32 cellular contexts compared by ENCODE assay signal in the genomic region with DNA sequence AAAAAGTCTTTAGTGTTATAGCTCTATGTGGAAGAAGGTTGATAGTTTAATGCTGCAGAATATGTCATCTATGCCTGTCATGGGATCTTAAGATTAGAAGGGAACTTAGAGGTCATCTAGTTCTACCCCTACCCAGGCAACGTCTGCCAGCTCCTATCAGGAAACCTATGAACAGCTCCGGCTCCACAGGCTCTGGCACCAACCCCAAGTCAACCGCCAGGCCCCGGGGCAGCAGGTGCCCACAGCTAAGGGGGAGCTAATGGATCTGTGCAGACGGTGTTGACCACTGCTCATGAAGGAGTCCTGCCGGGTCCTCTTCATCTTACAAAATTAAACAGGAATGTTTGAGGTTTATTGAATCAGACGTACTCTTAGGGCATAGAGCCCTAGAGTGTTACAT.
"Had no signal": no experiment of that assay in that cellular context is flagged by ENCODE, and none has a peak within 500 bp of the region (broad histone marks: within the 10 kb centered on the region; RNA-seq: fewer than 3 reads in every experiment).

No MANE protein-coding gene starts in this region.

- H3K4me3 ChIP-seq: ascending aorta, breast epithelium, cardiac muscle cell, coronary artery, esophagus squamous epithelium, gastroesophageal sphincter had no signal

- ATAC-seq: activated CD4-positive, CD25-positive, alpha-beta regulatory T cell treated with anti-CD3 and anti-CD28 coated beads, Interleukin-2, amount 50 U/mL, for 24 hours; activated naive CD4-positive, alpha-beta T cell treated with anti-CD3 and anti-CD28 coated beads, Interleukin-2, amount 50 U/mL, for 72 hours; activated T-cell treated with anti-CD3 and anti-CD28 coated beads, Interleukin-2, amount 50 U/mL, for 72 hours; effector memory CD8-positive, alpha-beta T cell; gastroesophageal sphincter; T-helper 17 cell had no signal

- H3K4me3 Mint-ChIP-seq: activated B cell treated with CpG ODN at 0.5 μM for 24 hours; activated CD4-positive, alpha-beta memory T cell treated with anti-CD3 and anti-CD28 coated beads, Interleukin-2, amount 10 ng/mL, durations not matched to agents 7 days and 5 days; activated naive CD4-positive, alpha-beta T cell treated with anti-CD3 and anti-CD28 coated beads, Interleukin-2, amount 10 ng/mL, durations not matched to agents 7 days and 5 days; activated naive CD8-positive, alpha-beta T cell treated with anti-CD3 and anti-CD28 coated beads, Interleukin-2, amount 10 ng/mL, durations not matched to agents 7 days and 5 days; activated T-cell treated with anti-CD3 and anti-CD28 coated beads, Interleukin-2, amount 50 U/mL, for 24 hours; activated T-cell treated with anti-CD3 and anti-CD28 coated beads, Interleukin-2, amount 50 U/mL, for 72 hours; brain; central memory CD8-positive, alpha-beta T cell; dendritic cell treated with granulocyte-macrophage colony-stimulating factor and Interleukin-4, amounts not matched to agents 40 ng/mL and 50 ng/mL, for 4 days; effector memory CD8-positive, alpha-beta T cell; T-helper 17 cell; T-helper 2 cell treated with Interferon-gamma antibody and Interleukin-4, amounts not matched to agents 5 μg/mL and 100 μg/mL, for 36 hours had no signal

- H3K4me1 ChIP-seq: ascending aorta, breast epithelium, esophagus squamous epithelium, gastroesophageal sphincter had no signal

- H3K27me3 ChIP-seq: ascending aorta, breast epithelium, cardiac muscle cell, esophagus squamous epithelium, gastroesophageal sphincter had no signal

- DNase-seq: activated B cell treated with CpG ODN at 0.5 μM for 24 hours; activated CD4-positive, alpha-beta memory T cell treated with anti-CD3 and anti-CD28 coated beads, Interleukin-2, amount 10 ng/mL, durations not matched to agents 7 days and 5 days; activated CD4-positive, alpha-beta T cell treated with anti-CD3 and anti-CD28 coated beads for 48 hours; activated CD4-positive, alpha-beta T cell treated with anti-CD3 and anti-CD28 coated beads, Interleukin-2, amount 50 U/mL, for 4 hours; activated CD8-positive, alpha-beta memory T cell treated with anti-CD3 and anti-CD28 coated beads, Interleukin-2, amount 50 U/mL, for 48 hours; activated gamma-delta T cell; activated naive CD4-positive, alpha-beta T cell; activated naive CD4-positive, alpha-beta T cell treated with anti-CD3 and anti-CD28 coated beads, Interleukin-2, amount 10 ng/mL, durations not matched to agents 7 days and 5 days; activated naive CD8-positive, alpha-beta T cell treated with anti-CD3 and anti-CD28 coated beads, Interleukin-2, amount 10 ng/mL, durations not matched to agents 7 days and 5 days; activated T-cell treated with anti-CD3 and anti-CD28 coated beads for 4 hours; activated T-cell treated with anti-CD3 and anti-CD28 coated beads, Interleukin-2, amount 50 U/mL, for 24 hours; activated T-cell treated with anti-CD3 and anti-CD28 coated beads, Interleukin-2, amount 50 U/mL, for 72 hours; effector CD4-positive, alpha-beta T cell; effector memory CD8-positive, alpha-beta T cell; erythroblast; esophagus squamous epithelium; foreskin melanocyte; T-helper 1 cell; T-helper 17 cell; T1000; WERI-Rb-1 had no signal

- H3K9me3 ChIP-seq: ascending aorta, breast epithelium, esophagus squamous epithelium, gastroesophageal sphincter had no signal

- H3K27ac Mint-ChIP-seq: activated B cell treated with CpG ODN at 0.5 μM for 24 hours; activated CD4-positive, alpha-beta memory T cell treated with anti-CD3 and anti-CD28 coated beads, Interleukin-2, amount 10 ng/mL, durations not matched to agents 7 days and 5 days; activated naive CD4-positive, alpha-beta T cell treated with anti-CD3 and anti-CD28 coated beads, Interleukin-2, amount 10 ng/mL, durations not matched to agents 7 days and 5 days; activated naive CD4-positive, alpha-beta T cell treated with anti-CD3 and anti-CD28 coated beads, Interleukin-2, amount 50 U/mL, for 72 hours; activated naive CD8-positive, alpha-beta T cell treated with anti-CD3 and anti-CD28 coated beads, Interleukin-2, amount 10 ng/mL, durations not matched to agents 7 days and 5 days; activated T-cell treated with anti-CD3 and anti-CD28 coated beads, Interleukin-2, amount 50 U/mL, for 24 hours; activated T-cell treated with anti-CD3 and anti-CD28 coated beads, Interleukin-2, amount 50 U/mL, for 72 hours; brain; dendritic cell treated with granulocyte-macrophage colony-stimulating factor and Interleukin-4, amounts not matched to agents 40 ng/mL and 50 ng/mL, for 4 days; effector memory CD8-positive, alpha-beta T cell; T-helper 17 cell; T-helper 2 cell treated with Interferon-gamma antibody and Interleukin-4, amounts not matched to agents 5 μg/mL and 100 μg/mL, for 36 hours had no signal

- H3K36me3 ChIP-seq: ascending aorta, breast epithelium, cardiac muscle cell, esophagus squamous epithelium, gastroesophageal sphincter, WERI-Rb-1 had no signal

- H3K27me3 Mint-ChIP-seq: activated B cell treated with CpG ODN at 0.5 μM for 24 hours; activated CD4-positive, alpha-beta memory T cell treated with anti-CD3 and anti-CD28 coated beads, Interleukin-2, amount 10 ng/mL, durations not matched to agents 7 days and 5 days; activated naive CD4-positive, alpha-beta T cell treated with anti-CD3 and anti-CD28 coated beads, Interleukin-2, amount 10 ng/mL, durations not matched to agents 7 days and 5 days; activated T-cell treated with anti-CD3 and anti-CD28 coated beads, Interleukin-2, amount 50 U/mL, for 24 hours; brain; central memory CD8-positive, alpha-beta T cell; dendritic cell treated with granulocyte-macrophage colony-stimulating factor and Interleukin-4, amounts not matched to agents 40 ng/mL and 50 ng/mL, for 4 days; effector memory CD8-positive, alpha-beta T cell; T-helper 17 cell had no signal

- H3K9me3 Mint-ChIP-seq: activated B cell treated with CpG ODN at 0.5 μM for 24 hours; activated CD4-positive, alpha-beta memory T cell treated with anti-CD3 and anti-CD28 coated beads, Interleukin-2, amount 10 ng/mL, durations not matched to agents 7 days and 5 days; activated naive CD4-positive, alpha-beta T cell treated with anti-CD3 and anti-CD28 coated beads, Interleukin-2, amount 10 ng/mL, durations not matched to agents 7 days and 5 days; activated naive CD4-positive, alpha-beta T cell treated with anti-CD3 and anti-CD28 coated beads, Interleukin-2, amount 50 U/mL, for 72 hours; activated naive CD8-positive, alpha-beta T cell treated with anti-CD3 and anti-CD28 coated beads, Interleukin-2, amount 10 ng/mL, durations not matched to agents 7 days and 5 days; activated T-cell treated with anti-CD3 and anti-CD28 coated beads, Interleukin-2, amount 50 U/mL, for 24 hours; activated T-cell treated with anti-CD3 and anti-CD28 coated beads, Interleukin-2, amount 50 U/mL, for 72 hours; brain; T-helper 2 cell treated with Interferon-gamma antibody and Interleukin-4, amounts not matched to agents 5 μg/mL and 100 μg/mL, for 36 hours had no signal

- H3K36me3 Mint-ChIP-seq: activated naive CD4-positive, alpha-beta T cell treated with anti-CD3 and anti-CD28 coated beads, Interleukin-2, amount 10 ng/mL, durations not matched to agents 7 days and 5 days; activated naive CD4-positive, alpha-beta T cell treated with anti-CD3 and anti-CD28 coated beads, Interleukin-2, amount 50 U/mL, for 72 hours; activated naive CD8-positive, alpha-beta T cell treated with anti-CD3 and anti-CD28 coated beads, Interleukin-2, amount 10 ng/mL, durations not matched to agents 7 days and 5 days; brain had no signal

- H3K4me1 Mint-ChIP-seq: activated B cell treated with CpG ODN at 0.5 μM for 24 hours; activated CD4-positive, alpha-beta memory T cell treated with anti-CD3 and anti-CD28 coated beads, Interleukin-2, amount 10 ng/mL, durations not matched to agents 7 days and 5 days; activated naive CD4-positive, alpha-beta T cell treated with anti-CD3 and anti-CD28 coated beads, Interleukin-2, amount 10 ng/mL, durations not matched to agents 7 days and 5 days; activated naive CD8-positive, alpha-beta T cell treated with anti-CD3 and anti-CD28 coated beads, Interleukin-2, amount 10 ng/mL, durations not matched to agents 7 days and 5 days; brain; central memory CD8-positive, alpha-beta T cell; T-helper 17 cell had no signal

- H3K27ac ChIP-seq: ascending aorta, breast epithelium, cardiac muscle cell, coronary artery, esophagus squamous epithelium, gastroesophageal sphincter, WERI-Rb-1 had no signal
